18 cellular contexts compared by ENCODE assay signal in the genomic region with DNA sequence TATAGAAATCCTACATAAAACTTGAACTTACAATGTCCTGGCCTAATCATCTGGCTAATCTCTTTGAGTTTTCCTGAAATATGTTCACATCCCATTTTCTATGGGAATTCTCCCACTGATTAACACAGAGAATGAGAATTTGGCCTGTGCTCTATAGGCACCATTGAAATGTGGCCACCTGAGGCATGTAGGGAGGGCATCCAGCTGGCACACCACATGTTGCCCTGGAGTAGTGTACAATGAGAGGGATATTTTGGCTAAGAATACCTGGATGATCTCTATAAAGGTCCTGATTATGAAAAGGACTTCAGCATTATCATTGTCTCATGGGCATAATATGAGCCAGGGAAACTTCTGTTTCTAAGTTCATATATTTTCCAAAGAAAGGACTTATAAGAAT.
DNase-seq lines count a peak whose midpoint lies in the region; ATAC-seq and TF ChIP-seq lines count a peak whose summit lies in the region.
"Had no signal": no experiment of that assay in that cellular context is flagged by ENCODE, and none has a peak within 500 bp of the region (broad histone marks: within the 10 kb centered on the region; RNA-seq: fewer than 3 reads in every experiment).

No MANE protein-coding gene starts in this region.

- intact Hi-C loops in vagina (cut with DNase I), result no loop called here

- in situ Hi-C loops in G401 (cut with HindIII; ENCODE audit: low sequenced_read_pairs), result no loop called here

- no peak overlapping the region for H3K4me3 ChIP-seq in vagina
- H3K4me3 ChIP-seq: BLaER1, GM12878, HAP-1 had no signal

- no peaks in the 10 kb centered on the region for H3K27me3 ChIP-seq in vagina
- H3K27me3 ChIP-seq: BLaER1 had no signal

- no peak overlapping the region for H3K27ac ChIP-seq in vagina
- H3K27ac ChIP-seq: BLaER1, C4-2B had no signal

- H3K4me1 ChIP-seq in vagina, result no peaks in the 10 kb centered on the region
- H3K4me1 ChIP-seq: BLaER1 had no signal

- no peaks in the 10 kb centered on the region for H3K36me3 ChIP-seq in vagina
- H3K36me3 ChIP-seq: BLaER1, HAP-1 had no signal

- no peak for TF ChIP-seq CTCF in vagina (IDR thresholded peaks at IDR 0.05)

- ATAC-seq in GM18858 (IDR thresholded peaks at IDR 0.05; ENCODE audit: unreplicated experiment), result no peak
- ATAC-seq in GM19328 (IDR thresholded peaks at IDR 0.05; ENCODE audit: unreplicated experiment), result no peak
- ATAC-seq: GM12878 had no signal

- H3K9me3 ChIP-seq in vagina, result no peaks in the 10 kb centered on the region
- H3K9me3 ChIP-seq: BLaER1, HAP-1 had no signal

- DNase-seq in G401 (ENCODE audit: low spot score) (peak; percentile 66), NCI-H2171 treated with DMSO at 0.1 percent for 48 hours (lab: John Stamatoyannopoulos, UW) (peak; percentile 33), cerebellar cortex (ENCODE audit: low spot score) (peak; percentile 58), vagina (ENCODE audit: extremely low spot score in 2 of 2) (no peak), NCI-H1436 treated with DMSO at 0.1 percent for 48 hours (lab: John Stamatoyannopoulos, UW) (no peak)
- DNase-seq: CD4-positive, CD25-positive, alpha-beta regulatory T cell; CD8-positive, alpha-beta memory T cell; DMS153; DND-41; GDM1; GOT3; HFFc6 had no signal

- TF ChIP-seq POLR2A in vagina (IDR thresholded peaks at IDR 0.05), result no peak

Comparison
In these comparisons a context has a peak if more than half of its experiments do, and no peak if none do; other contexts are left out.
1. DNase-seq: peak in G401 (single experiment), NCI-H2171 treated with DMSO at 0.1 percent for 48 hours (single experiment) and cerebellar cortex (single experiment); none in vagina (0 of 2) and NCI-H1436 treated with DMSO at 0.1 percent for 48 hours (single experiment).